Comparison of ENCODE assay signal across 8 cellular contexts in genomic region chr1:32393832-32394140, GRCh38. TPM values are rescaled to one million over a fixed set of nuclear protein-coding genes. Genes with fewer than 3 reads are reported as not detected.
DNase-seq lines count a peak whose midpoint lies in the region; ATAC-seq and TF ChIP-seq lines count a peak whose summit lies in the region.

No MANE protein-coding gene starts in this region.

- peak overlapping the region; percentile 18 for H2AFZ ChIP-seq in hepatocyte

- H3K9ac ChIP-seq in BLaER1, result peak overlapping the region; percentile 91
- peak overlapping the region; percentile 89 for H3K9ac ChIP-seq in skeletal muscle satellite cell (ENCODE audit: low read depth, low read length)

- H3K9me3 Mint-ChIP-seq in activated naive CD8-positive, alpha-beta T cell treated with anti-CD3 and anti-CD28 coated beads, Interleukin-2, amount 10 ng/mL, durations not matched to agents 7 days and 5 days, result no peaks in the 10 kb centered on the region

- no peaks in the 10 kb centered on the region for H3K9me3 ChIP-seq in BLaER1
- no peaks in the 10 kb centered on the region for H3K9me3 ChIP-seq in hepatocyte (ENCODE audit: low read depth)
- no peaks in the 10 kb centered on the region for H3K9me3 ChIP-seq in skeletal muscle satellite cell (replicated peaks; ENCODE audit: low read length)

- DNase-seq in LoVo (ENCODE audit: low spot score), result peak; percentile 41
- no peak for DNase-seq in activated naive CD8-positive, alpha-beta T cell treated with anti-CD3 and anti-CD28 coated beads, Interleukin-2, amount 10 ng/mL, durations not matched to agents 7 days and 5 days
- DNase-seq in hepatocyte (ENCODE audit: low spot score), result peak; percentile 76
- DNase-seq in SIG-M5 treated with dmso at 0.1 percent for 504 hours (lab: John Stamatoyannopoulos, UW; ENCODE audit: unreplicated experiment), result no peak
- DNase-seq in central memory CD4-positive, alpha-beta T cell, result no peak

- peaks cover 55% of the 10 kb centered on the region for H3K79me2 ChIP-seq in hepatocyte

- H3K27ac ChIP-seq in BLaER1, result peak overlapping the region; percentile 87
- H3K27ac ChIP-seq in hepatocyte, result peak overlapping the region; percentile 87

- H3K36me3 ChIP-seq in BLaER1 (peaks cover 38% of the 10 kb centered on the region), hepatocyte (replicated peaks; ENCODE audit: insufficient read depth, low read depth) (peaks cover 5% of the 10 kb centered on the region), skeletal muscle satellite cell (ENCODE audit: insufficient read depth, low read length) (peaks cover 31% of the 10 kb centered on the region)

- H3K27me3 Mint-ChIP-seq in activated naive CD8-positive, alpha-beta T cell treated with anti-CD3 and anti-CD28 coated beads, Interleukin-2, amount 10 ng/mL, durations not matched to agents 7 days and 5 days, result peaks cover under 1% of the 10 kb centered on the region

- H3K27me3 ChIP-seq in BLaER1 (no peaks in the 10 kb centered on the region), hepatocyte (no peaks in the 10 kb centered on the region), skeletal muscle satellite cell (ENCODE audit: control insufficient read depth, insufficient read depth, low read length) (no peaks in the 10 kb centered on the region)

- H3K4me2 ChIP-seq in BLaER1 (peak overlapping the region; percentile 96), hepatocyte (peak overlapping the region; percentile 93), skeletal muscle satellite cell (ENCODE audit: low read length) (peak overlapping the region; percentile 82)

- peak overlapping the region; percentile 90 for H3K4me3 ChIP-seq in BLaER1
- H3K4me3 ChIP-seq in hepatocyte, result peak overlapping the region; percentile 47
- H3K4me3 ChIP-seq in skeletal muscle satellite cell (ENCODE audit: low read length), result peak overlapping the region; percentile 81

- H3K4me1 Mint-ChIP-seq in activated naive CD8-positive, alpha-beta T cell treated with anti-CD3 and anti-CD28 coated beads, Interleukin-2, amount 10 ng/mL, durations not matched to agents 7 days and 5 days, result peaks cover 10% of the 10 kb centered on the region

- peak; percentile 5 for ATAC-seq in GM21381 (IDR thresholded peaks at IDR 0.05; ENCODE audit: unreplicated experiment)
- ATAC-seq in activated naive CD8-positive, alpha-beta T cell treated with anti-CD3 and anti-CD28 coated beads, Interleukin-2, amount 10 ng/mL, durations not matched to agents 7 days and 5 days (ENCODE audit: low read depth), result peak; percentile 7

- H3K4me3 Mint-ChIP-seq in activated naive CD8-positive, alpha-beta T cell treated with anti-CD3 and anti-CD28 coated beads, Interleukin-2, amount 10 ng/mL, durations not matched to agents 7 days and 5 days, result peak overlapping the region; percentile 100

- no peak for TF ChIP-seq CTCF in hepatocyte (IDR thresholded peaks at IDR 0.05; ENCODE audit: poor library complexity)

- 3% methylated on average over 13 of the region's 15 CpGs for WGBS in hepatocyte (ENCODE audit: low lambda C conversion rate, missing lambda C conversion rate)

- H4K20me1 ChIP-seq in BLaER1 (peaks cover 51% of the 10 kb centered on the region), hepatocyte (ENCODE audit: insufficient read depth, poor library complexity, severe bottlenecking) (peaks cover 17% of the 10 kb centered on the region)

- no peaks in the 10 kb centered on the region for H3K9me2 ChIP-seq in hepatocyte (replicated peaks; ENCODE audit: insufficient read depth)

- no peaks in the 10 kb centered on the region for H3K36me3 Mint-ChIP-seq in activated naive CD8-positive, alpha-beta T cell treated with anti-CD3 and anti-CD28 coated beads, Interleukin-2, amount 10 ng/mL, durations not matched to agents 7 days and 5 days

- POLR2A ChIA-PET in activated naive CD8-positive, alpha-beta T cell treated with anti-CD3 and anti-CD28 coated beads, Interleukin-2, amount 10 ng/mL, durations not matched to agents 7 days and 5 days (lab: Charles Lee), result interaction anchor here (0.6 to 1.6 kb wide), 11 partner anchors 11 to 1067 kb away, joined by 3 to 10 read pairs (median 5); partner anchors contain the start of genes CCDC28B, HDAC1, KPNA6 and MARCKSL1

- H3K27ac Mint-ChIP-seq in activated naive CD8-positive, alpha-beta T cell treated with anti-CD3 and anti-CD28 coated beads, Interleukin-2, amount 10 ng/mL, durations not matched to agents 7 days and 5 days, result peak overlapping the region; percentile 99

- peaks cover 39% of the 10 kb centered on the region for H3K4me1 ChIP-seq in BLaER1
- peaks cover 21% of the 10 kb centered on the region for H3K4me1 ChIP-seq in hepatocyte (ENCODE audit: insufficient read depth)
- H3K4me1 ChIP-seq in skeletal muscle satellite cell (ENCODE audit: control insufficient read depth, insufficient read depth, low read length), result peaks cover 10% of the 10 kb centered on the region

RNA-seq across cellular contexts. Expression of gene BSDC1, which starts 0.5 kb away (rescaled TPM):
- 10 to 100 TPM; 58.0 to 63.2 TPM for total RNA-seq in activated naive CD8-positive, alpha-beta T cell treated with anti-CD3 and anti-CD28 coated beads, Interleukin-2, amount 10 ng/mL, durations not matched to agents 7 days and 5 days
- total RNA-seq in hepatocyte, result 69.6 and 80.5 TPM in 2 replicates
- polyA plus RNA-seq in hepatocyte, result 56.2 and 65.7 TPM in 2 replicates
- 38.7 and 40.8 TPM in 2 replicates for total RNA-seq in skeletal muscle satellite cell (2012; rRNA removed)

RNA-seq across cellular contexts. Expression of gene TSSK3, which starts 31.4 kb away (rescaled TPM):
- total RNA-seq in activated naive CD8-positive, alpha-beta T cell treated with anti-CD3 and anti-CD28 coated beads, Interleukin-2, amount 10 ng/mL, durations not matched to agents 7 days and 5 days, result 1 to 10 TPM in 1 of 2 experiments, under 1 TPM in 1; 0.51 to 1.6 TPM
- total RNA-seq in hepatocyte, result 1.4 TPM in 1 of 2 replicates, not detected in the other
- polyA plus RNA-seq in hepatocyte, result 1.4 and 1.5 TPM in 2 replicates
- total RNA-seq in skeletal muscle satellite cell (2012; rRNA removed), result 0.87 and 1.3 TPM in 2 replicates

RNA-seq across cellular contexts. Expression of gene FAM229A, which starts 31.5 kb away (rescaled TPM):
- 10 to 100 TPM; 17.4 to 17.6 TPM for total RNA-seq in activated naive CD8-positive, alpha-beta T cell treated with anti-CD3 and anti-CD28 coated beads, Interleukin-2, amount 10 ng/mL, durations not matched to agents 7 days and 5 days
- 4.2 and 5.4 TPM in 2 replicates for total RNA-seq in hepatocyte
- polyA plus RNA-seq in hepatocyte, result 3.4 and 5.2 TPM in 2 replicates
- 0.66 and 0.76 TPM in 2 replicates for total RNA-seq in skeletal muscle satellite cell (2012; rRNA removed)

RNA-seq across cellular contexts. Expression of gene MARCKSL1, which starts 57.8 kb away (rescaled TPM):
- 10 to 100 TPM; 21.7 to 22.0 TPM for total RNA-seq in activated naive CD8-positive, alpha-beta T cell treated with anti-CD3 and anti-CD28 coated beads, Interleukin-2, amount 10 ng/mL, durations not matched to agents 7 days and 5 days
- 143 and 149 TPM in 2 replicates for total RNA-seq in hepatocyte
- polyA plus RNA-seq in hepatocyte, result 346 and 358 TPM in 2 replicates
- total RNA-seq in skeletal muscle satellite cell (2012; rRNA removed), result 2.8 and 9.8 TPM in 2 replicates

Comparison
In these comparisons a context has a peak if more than half of its experiments do, and no peak if none do; other contexts are left out.
1. DNase-seq: peak in LoVo (single experiment) and hepatocyte (single experiment); none in activated naive CD8-positive, alpha-beta T cell treated with anti-CD3 and anti-CD28 coated beads, Interleukin-2, amount 10 ng/mL, durations not matched to agents 7 days and 5 days (single experiment), SIG-M5 treated with dmso at 0.1 percent for 504 hours (single experiment) and central memory CD4-positive, alpha-beta T cell (single experiment).
2. Peak in every context shown above with its lines, with median percentiles within 50 percentile points of each other: H3K4me2 ChIP-seq and H3K4me3 ChIP-seq.